In genomic region chr2:105804266-105804665, GRCh38 we compare ENCODE assay signal across 11 cellular contexts. TPM values are rescaled to one million over a fixed set of nuclear protein-coding genes. Genes with fewer than 3 reads are reported as not detected.
A peak's percentile ranks its signal among the peaks of the same experiment; 100 is the strongest.
DNase-seq lines count a peak whose midpoint lies in the region; ATAC-seq, FAIRE-seq and TF ChIP-seq lines count a peak whose summit lies in the region.
"Had no signal": no experiment of that assay in that cellular context is flagged by ENCODE, and none has a peak within 500 bp of the region (broad histone marks: within the 10 kb centered on the region; RNA-seq: fewer than 3 reads in every experiment).

No MANE protein-coding gene starts in this region.

- H3K4me3 Mint-ChIP-seq in activated T-helper 17 cell treated with anti-CD3 and anti-CD28 coated beads, Interleukin-2, amount 50 U/mL, for 72 hours: peak overlapping the region; percentile 88
- H3K4me3 Mint-ChIP-seq in nephron (no peak overlapping the region), WTC11 (no peak overlapping the region)

- ATAC-seq in activated T-helper 17 cell treated with anti-CD3 and anti-CD28 coated beads, Interleukin-2, amount 50 U/mL, for 72 hours (replicated peaks): no peak
- no peak for ATAC-seq in WTC11
- ATAC-seq: A549 had no signal

- DNase-seq in NCI-H510A treated with DMSO at 0.1 percent for 48 hours (lab: John Stamatoyannopoulos, UW) (peak; percentile 39), NCI-H510A (lab: John Stamatoyannopoulos, UW) (no peak), NCI-H1930 (lab: John Stamatoyannopoulos, UW) (peak; percentile 76 to 81), WTC11 (ENCODE audit: low spot score) (no peak), SIG-M5 (lab: John Stamatoyannopoulos, UW) (no peak), frontal cortex (ENCODE audit: low spot score in 2 of 2) (no peak)
- DNase-seq: erythroblast, NCI-H226 had no signal

- H3K4me1 Mint-ChIP-seq in activated T-helper 17 cell treated with anti-CD3 and anti-CD28 coated beads, Interleukin-2, amount 50 U/mL, for 72 hours: peaks cover 80% of the 10 kb centered on the region
- H3K4me1 Mint-ChIP-seq in nephron (peaks cover 52% of the 10 kb centered on the region), WTC11 (peaks cover 70% of the 10 kb centered on the region)

- H3K9me3 Mint-ChIP-seq in activated T-helper 17 cell treated with anti-CD3 and anti-CD28 coated beads, Interleukin-2, amount 50 U/mL, for 72 hours: no peaks in the 10 kb centered on the region
- no peaks in the 10 kb centered on the region for H3K9me3 Mint-ChIP-seq in nephron
- H3K9me3 Mint-ChIP-seq in WTC11: peaks cover 3% of the 10 kb centered on the region; the same call in 1 of the 2 replicates

- POLR2A ChIA-PET in WTC11 (lab: Charles Lee): no interaction called here

- no peak for FAIRE-seq in frontal cortex (lab: Jason Lieb, UNC)
- FAIRE-seq: A549 had no signal

- H3K36me3 Mint-ChIP-seq in activated T-helper 17 cell treated with anti-CD3 and anti-CD28 coated beads, Interleukin-2, amount 50 U/mL, for 72 hours (ENCODE audit: low read depth): peaks cover 86% of the 10 kb centered on the region
- H3K36me3 Mint-ChIP-seq in nephron (ENCODE audit: low read depth) (peaks cover 13% of the 10 kb centered on the region), WTC11 (no peaks in the 10 kb centered on the region; the same call in 1 of the 2 replicates)

- H3K27me3 Mint-ChIP-seq in activated T-helper 17 cell treated with anti-CD3 and anti-CD28 coated beads, Interleukin-2, amount 50 U/mL, for 72 hours: no peaks in the 10 kb centered on the region
- no peaks in the 10 kb centered on the region for H3K27me3 Mint-ChIP-seq in nephron (ENCODE audit: low read depth)
- no peaks in the 10 kb centered on the region for H3K27me3 Mint-ChIP-seq in WTC11 (ENCODE audit: low read depth)

- H3K27ac Mint-ChIP-seq in activated T-helper 17 cell treated with anti-CD3 and anti-CD28 coated beads, Interleukin-2, amount 50 U/mL, for 72 hours: peak overlapping the region; percentile 93
- H3K27ac Mint-ChIP-seq in nephron (peak overlapping the region; percentile 9 to 61 (median 25)), WTC11 (no peak overlapping the region)

- CTCF ChIA-PET in WTC11 (lab: Charles Lee): no interaction called here

- TF ChIP-seq CTCF in nephron (IDR thresholded peaks at IDR 0.05; ENCODE audit: unreplicated experiment in 3 of 3) (no peak), WTC11 (IDR thresholded peaks at IDR 0.05) (no peak)

TF ChIP-seq in WTC11, 78 proteins besides CTCF, POLR2A, EP300 and RAD21 (continues in another document):
- TF ChIP-seq USF2 (CRISPR knock-in tag; IDR thresholded peaks at IDR 0.05) (no peak), CREM (CRISPR knock-in tag; IDR thresholded peaks at IDR 0.05) (no peak), OVOL2 (CRISPR knock-in tag; IDR thresholded peaks at IDR 0.05; ENCODE audit: borderline replicate concordance) (no peak), ZNF671 (CRISPR knock-in tag; IDR thresholded peaks at IDR 0.05) (no peak), ZMAT4 (CRISPR knock-in tag; IDR thresholded peaks at IDR 0.05) (no peak), E2F1 (CRISPR knock-in tag; IDR thresholded peaks at IDR 0.05) (no peak), AFF4 (CRISPR knock-in tag; IDR thresholded peaks at IDR 0.05; ENCODE audit: borderline replicate concordance) (no peak), ZBTB21 (CRISPR knock-in tag; IDR thresholded peaks at IDR 0.05; ENCODE audit: borderline replicate concordance) (no peak), ELF4 (CRISPR knock-in tag; IDR thresholded peaks at IDR 0.05; ENCODE audit: low read depth) (no peak), ARID4B (CRISPR knock-in tag; IDR thresholded peaks at IDR 0.05; ENCODE audit: borderline replicate concordance) (no peak), ZNF121 (CRISPR knock-in tag; IDR thresholded peaks at IDR 0.05) (no peak), CBFB (CRISPR knock-in tag; IDR thresholded peaks at IDR 0.05; ENCODE audit: low read depth) (no peak), ZNF232 (CRISPR knock-in tag; IDR thresholded peaks at IDR 0.05) (no peak), SMAD4 (CRISPR knock-in tag; IDR thresholded peaks at IDR 0.05) (no peak), ZNF263 (CRISPR knock-in tag; IDR thresholded peaks at IDR 0.05; ENCODE audit: low read depth) (no peak)

RNA-seq across cellular contexts. Expression of gene NCK2, which starts 59.6 kb away (rescaled TPM):
- total RNA-seq in activated T-helper 17 cell treated with anti-CD3 and anti-CD28 coated beads, Interleukin-2, amount 50 U/mL, for 72 hours: 10 to 100 TPM; 75.4 to 85.4 TPM
- total RNA-seq in WTC11 (2021) (63.7 to 75.4 TPM (median 65.1 TPM) in 3 replicates), frontal cortex (84.8 TPM)

Comparison
In these comparisons a context has a peak if more than half of its experiments do, and no peak if none do; other contexts are left out.
1. DNase-seq: peak in NCI-H510A treated with DMSO at 0.1 percent for 48 hours (single experiment) and NCI-H1930 (2 of 2); none in NCI-H510A (single experiment), WTC11 (single experiment), SIG-M5 (single experiment) and frontal cortex (0 of 2).